In genomic region chr16:11410382-11411058, GRCh38 we compare ENCODE assay signal across 17 cellular contexts.
DNase-seq lines count a peak whose midpoint lies in the region; ATAC-seq and TF ChIP-seq lines count a peak whose summit lies in the region.
"Had no signal": no experiment of that assay in that cellular context is flagged by ENCODE, and none has a peak within 500 bp of the region (broad histone marks: within the 10 kb centered on the region; RNA-seq: fewer than 3 reads in every experiment).

No MANE protein-coding gene starts in this region.

- intact Hi-C loops in CD14-positive monocyte (cut with micrococcal nuclease): no loop called here
- intact Hi-C loops in lower lobe of right lung (cut with DNase I): no loop called here
- intact Hi-C loops in stomach (cut with DNase I; ENCODE audit: low total_unique reads): no loop called here

- peaks cover 0 to 4% (median 0%) of the 10 kb centered on the region in 7 donors for H3K9me3 Mint-ChIP-seq in CD14-positive monocyte
- H3K9me3 Mint-ChIP-seq: CD4-positive, alpha-beta T cell; naive thymus-derived CD8-positive, alpha-beta T cell had no signal

- H3K4me3 ChIP-seq in HEK293 (ENCODE audit: low read depth, low read length) (no peak overlapping the region), lower lobe of right lung (no peak overlapping the region), stomach (no peak overlapping the region)

- H3K27ac Mint-ChIP-seq in CD14-positive monocyte (peak overlapping the region; percentile 48 to 80 (median 75)), T-helper 17 cell (no peak overlapping the region)
- H3K27ac Mint-ChIP-seq: activated naive CD8-positive, alpha-beta T cell; CD4-positive, alpha-beta T cell had no signal

- WGBS in stomach, 5 donors: 59 to 86% (median 79%) methylated on average over 11 of the region's 11 CpGs

- TF ChIP-seq POLR2A in stomach (IDR thresholded peaks at IDR 0.05): no peak

- H3K4me1 Mint-ChIP-seq in CD14-positive monocyte (peaks cover 19% of the 10 kb centered on the region), T-helper 17 cell (peaks cover 10% of the 10 kb centered on the region)

- CTCF ChIA-PET in HEK293 (lab: Yijun Ruan, JAX): interaction anchor here (1.3 to 1.8 kb wide), 2 partner anchors 207 to 230 kb away, joined by 4 to 5 read pairs; no protein-coding TSS in a partner anchor

- TF ChIP-seq CTCF in CD14-positive monocyte (IDR thresholded peaks at IDR 0.05): no peak
- TF ChIP-seq CTCF in HEK293 (tag by site-specific recombination; IDR thresholded peaks at IDR 0.05): no peak
- TF ChIP-seq CTCF in lower lobe of right lung (IDR thresholded peaks at IDR 0.05): no peak
- TF ChIP-seq CTCF in stomach (IDR thresholded peaks at IDR 0.05): no peak

- H3K4me1 ChIP-seq in HEK293 (ENCODE audit: control insufficient read depth, insufficient read depth, low read length): no peaks in the 10 kb centered on the region
- H3K4me1 ChIP-seq in lower lobe of right lung: no peaks in the 10 kb centered on the region
- peaks cover 0 to 3% (median 0%) of the 10 kb centered on the region in 4 donors for H3K4me1 ChIP-seq in stomach

- H3K36me3 Mint-ChIP-seq in CD14-positive monocyte: peaks cover 2 to 3% of the 10 kb centered on the region in 2 donors
- H3K36me3 Mint-ChIP-seq in T-helper 17 cell (ENCODE audit: low read depth): no peaks in the 10 kb centered on the region
- H3K36me3 Mint-ChIP-seq: activated naive CD8-positive, alpha-beta T cell; naive thymus-derived CD8-positive, alpha-beta T cell had no signal

- peak; percentile 88 for DNase-seq in CD14-positive monocyte (ENCODE audit: low spot score)
- DNase-seq in T-helper 17 cell: no peak
- DNase-seq in lower lobe of right lung: no peak
- DNase-seq in SKM-1 treated with dmso at 0.1 percent for 144 hours (lab: John Stamatoyannopoulos, UW; ENCODE audit: unreplicated experiment): no peak
- no peak for DNase-seq in stomach
- DNase-seq in COR-L47 (lab: John Stamatoyannopoulos, UW): no peak
- DNase-seq: activated CD4-positive, CD25-positive, alpha-beta regulatory T cell treated with anti-CD3 and anti-CD28 coated beads, Interleukin-2, amount 50 U/mL, for 72 hours; activated CD8-positive, alpha-beta memory T cell treated with anti-CD3 and anti-CD28 coated beads, Interleukin-2, amount 50 U/mL, for 4 hours; CD4-positive, alpha-beta T cell; cerebellar nuclear complex; glutamatergic neuron; kidney glomerular epithelial cell; naive thymus-derived CD8-positive, alpha-beta T cell; retina had no signal

- peak overlapping the region in 1 of 2 donors; percentile 48 for H3K4me3 Mint-ChIP-seq in CD14-positive monocyte
- H3K4me3 Mint-ChIP-seq in T-helper 17 cell: no peak overlapping the region
- H3K4me3 Mint-ChIP-seq: activated naive CD8-positive, alpha-beta T cell; CD4-positive, alpha-beta T cell; naive thymus-derived CD8-positive, alpha-beta T cell had no signal

- POLR2A ChIA-PET in HEK293 (lab: Yijun Ruan, JAX): interaction anchor here (0.6 kb wide), 1 partner anchor 332 kb away, joined by 3 read pairs; the partner anchor contains the start of gene TXNDC11

- no peaks in the 10 kb centered on the region for H3K36me3 ChIP-seq in HEK293 (ENCODE audit: control insufficient read depth in 2 of 2, insufficient read depth in 1 of 2, low read length in 2 of 2)
- H3K36me3 ChIP-seq in lower lobe of right lung: no peaks in the 10 kb centered on the region
- no peaks in the 10 kb centered on the region for H3K36me3 ChIP-seq in stomach

- ATAC-seq in T-helper 17 cell (peak; percentile 28), lower lobe of right lung (peak; percentile 44 to 52), HG03342 (IDR thresholded peaks at IDR 0.05; ENCODE audit: unreplicated experiment) (no peak)
- ATAC-seq: naive thymus-derived CD8-positive, alpha-beta T cell had no signal

- H3K9me3 ChIP-seq in HEK293 (ENCODE audit: control insufficient read depth, insufficient read depth, low read depth, low read length): no peaks in the 10 kb centered on the region
- no peaks in the 10 kb centered on the region for H3K9me3 ChIP-seq in T-helper 17 cell (ENCODE audit: control insufficient read depth, low read length, poor library complexity, severe bottlenecking)
- no peaks in the 10 kb centered on the region for H3K9me3 ChIP-seq in lower lobe of right lung
- no peaks in the 10 kb centered on the region for H3K9me3 ChIP-seq in stomach

- H3K27me3 ChIP-seq in lower lobe of right lung (ENCODE audit: low read depth): no peaks in the 10 kb centered on the region
- H3K27me3 ChIP-seq in stomach: no peaks in the 10 kb centered on the region

- H3K27ac ChIP-seq in HEK293 (ENCODE audit: extremely low read depth, low read depth, low read length) (no peak overlapping the region), lower lobe of right lung (no peak overlapping the region), stomach (no peak overlapping the region)

- TF ChIP-seq EP300 in stomach (IDR thresholded peaks at IDR 0.05): no peak

- H3K27me3 Mint-ChIP-seq in CD14-positive monocyte (ENCODE audit: low read depth in 3 of 3): peaks cover 1 to 3% (median 2%) of the 10 kb centered on the region in 3 donors
- no peaks in the 10 kb centered on the region for H3K27me3 Mint-ChIP-seq in T-helper 17 cell
- H3K27me3 Mint-ChIP-seq: activated naive CD8-positive, alpha-beta T cell; CD4-positive, alpha-beta T cell; naive thymus-derived CD8-positive, alpha-beta T cell had no signal

TF ChIP-seq in HEK293, 187 proteins besides CTCF, POLR2A, EP300 and RAD21:
- TF ChIP-seq HOXA7 (CRISPR knock-in tag; IDR thresholded peaks at IDR 0.05; ENCODE audit: borderline replicate concordance) (no peak), ZNF664 (tag by site-specific recombination; IDR thresholded peaks at IDR 0.05) (peak; percentile 57), RBAK (tag by site-specific recombination; IDR thresholded peaks at IDR 0.05) (no peak)
- TF ChIP-seq, protein P1, sequence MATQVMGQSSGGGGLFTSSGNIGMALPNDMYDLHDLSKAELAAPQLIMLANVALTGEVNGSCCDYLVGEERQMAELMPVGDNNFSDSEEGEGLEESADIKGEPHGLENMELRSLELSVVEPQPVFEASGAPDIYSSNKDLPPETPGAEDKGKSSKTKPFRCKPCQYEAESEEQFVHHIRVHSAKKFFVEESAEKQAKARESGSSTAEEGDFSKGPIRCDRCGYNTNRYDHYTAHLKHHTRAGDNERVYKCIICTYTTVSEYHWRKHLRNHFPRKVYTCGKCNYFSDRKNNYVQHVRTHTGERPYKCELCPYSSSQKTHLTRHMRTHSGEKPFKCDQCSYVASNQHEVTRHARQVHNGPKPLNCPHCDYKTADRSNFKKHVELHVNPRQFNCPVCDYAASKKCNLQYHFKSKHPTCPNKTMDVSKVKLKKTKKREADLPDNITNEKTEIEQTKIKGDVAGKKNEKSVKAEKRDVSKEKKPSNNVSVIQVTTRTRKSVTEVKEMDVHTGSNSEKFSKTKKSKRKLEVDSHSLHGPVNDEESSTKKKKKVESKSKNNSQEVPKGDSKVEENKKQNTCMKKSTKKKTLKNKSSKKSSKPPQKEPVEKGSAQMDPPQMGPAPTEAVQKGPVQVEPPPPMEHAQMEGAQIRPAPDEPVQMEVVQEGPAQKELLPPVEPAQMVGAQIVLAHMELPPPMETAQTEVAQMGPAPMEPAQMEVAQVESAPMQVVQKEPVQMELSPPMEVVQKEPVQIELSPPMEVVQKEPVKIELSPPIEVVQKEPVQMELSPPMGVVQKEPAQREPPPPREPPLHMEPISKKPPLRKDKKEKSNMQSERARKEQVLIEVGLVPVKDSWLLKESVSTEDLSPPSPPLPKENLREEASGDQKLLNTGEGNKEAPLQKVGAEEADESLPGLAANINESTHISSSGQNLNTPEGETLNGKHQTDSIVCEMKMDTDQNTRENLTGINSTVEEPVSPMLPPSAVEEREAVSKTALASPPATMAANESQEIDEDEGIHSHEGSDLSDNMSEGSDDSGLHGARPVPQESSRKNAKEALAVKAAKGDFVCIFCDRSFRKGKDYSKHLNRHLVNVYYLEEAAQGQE (tag by site-specific recombination; IDR thresholded peaks at IDR 0.05): no peak
TF ChIP-seq in HEK293: peak in this region for 1.
